Comparison of ENCODE assay signal across 8 cellular contexts in the genomic region with DNA sequence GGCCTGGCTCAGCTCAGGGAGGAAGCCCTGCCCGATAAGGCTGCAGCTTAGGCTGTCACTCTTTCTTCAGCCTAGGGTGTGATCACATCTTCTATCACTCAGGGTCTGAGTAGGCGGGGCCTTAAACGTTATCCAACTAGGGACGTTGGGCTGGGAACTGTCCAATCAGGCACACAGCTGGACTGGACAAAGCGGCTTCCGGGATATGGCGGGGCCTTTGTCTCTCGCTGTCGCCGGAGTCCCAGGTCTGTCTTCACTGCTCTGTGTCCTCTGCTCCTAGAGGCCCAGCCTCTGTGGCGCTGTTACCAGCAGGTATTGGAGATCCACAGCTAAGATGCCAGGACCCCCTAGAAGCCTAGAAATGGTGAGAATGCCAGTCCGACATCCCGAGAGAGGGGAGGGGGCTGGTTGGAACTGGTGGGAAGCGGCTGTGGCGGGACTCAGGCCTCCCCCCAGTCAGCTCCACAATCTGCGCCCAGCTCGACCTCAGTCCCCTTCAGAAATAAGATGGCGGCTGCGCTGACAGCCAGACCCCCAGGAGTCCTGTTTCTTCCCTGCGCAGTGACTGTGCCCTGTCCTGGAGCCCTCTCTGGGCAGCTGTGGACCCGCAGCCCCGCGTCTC. TPM values are rescaled to one million over a fixed set of nuclear protein-coding genes. Genes with fewer than 3 reads are reported as not detected.
DNase-seq lines count a peak whose midpoint lies in the region; ATAC-seq and TF ChIP-seq lines count a peak whose summit lies in the region.

A gene (plus strand): TSS at position 214 of the 622 bp plus-strand sequence. CDS start 121 bp downstream, at position 335.

- intact Hi-C loops in activated T-helper 2 cell treated with anti-CD3 and anti-CD28 coated beads, Interferon-gamma antibody, Interleukin-2, Interleukin-4, amounts not matched to agents 10 μg/mL and 5 μg/mL and 100 μg/mL, durations not matched to agents 14 hours and 24 hours and 36 hours (cut with micrococcal nuclease), result loop anchor here (1.0 to 5.0 kb wide), 2 partner anchors 35 to 54 kb away; no protein-coding TSS in a partner anchor

- peak; percentile 94 for ATAC-seq in GM19324 (IDR thresholded peaks at IDR 0.05; ENCODE audit: low FRiP score, unreplicated experiment)
- ATAC-seq in HG03520 (IDR thresholded peaks at IDR 0.05; ENCODE audit: unreplicated experiment), result peak; percentile 97
- peak; percentile 96 to 97 for ATAC-seq in naive thymus-derived CD8-positive, alpha-beta T cell
- ATAC-seq in stimulated activated naive B cell treated with anti-CD40 and anti-IgM and Interleukin-4, amounts not matched to agents 10 μg/mL and 1 μg/mL and 100 μg/mL, for 72 hours (replicated peaks), result peak; percentile 100

- peak within 1 kb of the TSS; percentile 97 for H3K27ac Mint-ChIP-seq in activated T-helper 2 cell treated with anti-CD3 and anti-CD28 coated beads, Interferon-gamma antibody, Interleukin-2, Interleukin-4, amounts not matched to agents 10 μg/mL and 5 μg/mL and 100 μg/mL, durations not matched to agents 14 hours and 24 hours and 36 hours
- peak within 1 kb of the TSS; percentile 94 to 99 (median 98) for H3K27ac Mint-ChIP-seq in naive thymus-derived CD8-positive, alpha-beta T cell
- H3K27ac Mint-ChIP-seq in stimulated activated naive B cell treated with anti-CD40 and anti-IgM and Interleukin-4, amounts not matched to agents 10 μg/mL and 1 μg/mL and 100 μg/mL, for 72 hours, result peak within 1 kb of the TSS; percentile 99

- POLR2A ChIA-PET in naive thymus-derived CD8-positive, alpha-beta T cell (lab: Charles Lee), result interaction anchor here (0.6 to 2.9 kb wide), 11 partner anchors 51 to 1453 kb away, joined by 3 to 17 read pairs (median 4); a partner anchor contains a TSS

- DNase-seq in Ammon's horn (ENCODE audit: low spot score) (peak; percentile 97), fibroblast of peridontal ligament (ENCODE audit: extremely low read depth) (peak; percentile 95)
- peak; percentile 82 for DNase-seq in activated T-helper 2 cell treated with anti-CD3 and anti-CD28 coated beads, Interferon-gamma antibody, Interleukin-2, Interleukin-4, amounts not matched to agents 10 μg/mL and 5 μg/mL and 100 μg/mL, durations not matched to agents 14 hours and 24 hours and 36 hours (ENCODE audit: low spot score)
- peak; percentile 49 to 89 (median 76) for DNase-seq in naive thymus-derived CD8-positive, alpha-beta T cell
- peak; percentile 89 for DNase-seq in stimulated activated naive B cell treated with anti-CD40 and anti-IgM and Interleukin-4, amounts not matched to agents 10 μg/mL and 1 μg/mL and 100 μg/mL, for 72 hours

- H3K36me3 Mint-ChIP-seq in activated T-helper 2 cell treated with anti-CD3 and anti-CD28 coated beads, Interferon-gamma antibody, Interleukin-2, Interleukin-4, amounts not matched to agents 10 μg/mL and 5 μg/mL and 100 μg/mL, durations not matched to agents 14 hours and 24 hours and 36 hours (ENCODE audit: low read depth), result peaks cover 34% of the 10 kb centered on the region
- peaks cover 5 to 26% (median 18%) of the 10 kb centered on the region in 3 donors for H3K36me3 Mint-ChIP-seq in naive thymus-derived CD8-positive, alpha-beta T cell
- H3K36me3 Mint-ChIP-seq in stimulated activated naive B cell treated with anti-CD40 and anti-IgM and Interleukin-4, amounts not matched to agents 10 μg/mL and 1 μg/mL and 100 μg/mL, for 72 hours, result peaks cover 14 to 24% of the 10 kb centered on the region in 2 donors

- H3K27me3 Mint-ChIP-seq in activated T-helper 2 cell treated with anti-CD3 and anti-CD28 coated beads, Interferon-gamma antibody, Interleukin-2, Interleukin-4, amounts not matched to agents 10 μg/mL and 5 μg/mL and 100 μg/mL, durations not matched to agents 14 hours and 24 hours and 36 hours (ENCODE audit: low read depth), result no peaks in the 10 kb centered on the region
- no peaks in the 10 kb centered on the region for H3K27me3 Mint-ChIP-seq in naive thymus-derived CD8-positive, alpha-beta T cell
- H3K27me3 Mint-ChIP-seq in stimulated activated naive B cell treated with anti-CD40 and anti-IgM and Interleukin-4, amounts not matched to agents 10 μg/mL and 1 μg/mL and 100 μg/mL, for 72 hours, result no peaks in the 10 kb centered on the region

- H3K4me1 Mint-ChIP-seq in activated T-helper 2 cell treated with anti-CD3 and anti-CD28 coated beads, Interferon-gamma antibody, Interleukin-2, Interleukin-4, amounts not matched to agents 10 μg/mL and 5 μg/mL and 100 μg/mL, durations not matched to agents 14 hours and 24 hours and 36 hours (ENCODE audit: low read depth), result peaks cover 3% of the 10 kb centered on the region
- peaks cover 5 to 20% (median 11%) of the 10 kb centered on the region in 4 donors for H3K4me1 Mint-ChIP-seq in naive thymus-derived CD8-positive, alpha-beta T cell
- H3K4me1 Mint-ChIP-seq in stimulated activated naive B cell treated with anti-CD40 and anti-IgM and Interleukin-4, amounts not matched to agents 10 μg/mL and 1 μg/mL and 100 μg/mL, for 72 hours, result peaks cover 2 to 5% of the 10 kb centered on the region in 2 donors

- H3K9me3 Mint-ChIP-seq in activated T-helper 2 cell treated with anti-CD3 and anti-CD28 coated beads, Interferon-gamma antibody, Interleukin-2, Interleukin-4, amounts not matched to agents 10 μg/mL and 5 μg/mL and 100 μg/mL, durations not matched to agents 14 hours and 24 hours and 36 hours, result peaks cover 22% of the 10 kb centered on the region
- peaks cover 0 to 16% (median 0%) of the 10 kb centered on the region in 9 donors for H3K9me3 Mint-ChIP-seq in naive thymus-derived CD8-positive, alpha-beta T cell
- no peaks in the 10 kb centered on the region for H3K9me3 Mint-ChIP-seq in stimulated activated naive B cell treated with anti-CD40 and anti-IgM and Interleukin-4, amounts not matched to agents 10 μg/mL and 1 μg/mL and 100 μg/mL, for 72 hours

- H3K4me3 Mint-ChIP-seq in activated T-helper 2 cell treated with anti-CD3 and anti-CD28 coated beads, Interferon-gamma antibody, Interleukin-2, Interleukin-4, amounts not matched to agents 10 μg/mL and 5 μg/mL and 100 μg/mL, durations not matched to agents 14 hours and 24 hours and 36 hours (ENCODE audit: low read depth), result peak within 1 kb of the TSS; percentile 96
- peak within 1 kb of the TSS; percentile 92 to 97 (median 96) for H3K4me3 Mint-ChIP-seq in naive thymus-derived CD8-positive, alpha-beta T cell
- H3K4me3 Mint-ChIP-seq in stimulated activated naive B cell treated with anti-CD40 and anti-IgM and Interleukin-4, amounts not matched to agents 10 μg/mL and 1 μg/mL and 100 μg/mL, for 72 hours, result peak within 1 kb of the TSS; percentile 95 to 97

TF ChIP-seq in PFSK-1, 5 proteins besides CTCF, POLR2A, EP300 and RAD21:
- TF ChIP-seq FOXP2 (optimal IDR thresholded peaks at IDR 0.05; ENCODE audit: borderline replicate concordance, extremely low read depth, extremely low read length, insufficient read depth) (no peak), TAF1 (IDR thresholded peaks at IDR 0.05; ENCODE audit: borderline replicate concordance, insufficient read depth, low read length) (peak; percentile 91; the same call in 1 of the 2 replicates), SIN3A (IDR thresholded peaks at IDR 0.05; ENCODE audit: borderline replicate concordance, insufficient read depth, low read length) (no peak), POLR2AphosphoS5 (IDR thresholded peaks at IDR 0.05; ENCODE audit: low read depth, low read length) (peak; percentile 95)
- TF ChIP-seq, protein P1, sequence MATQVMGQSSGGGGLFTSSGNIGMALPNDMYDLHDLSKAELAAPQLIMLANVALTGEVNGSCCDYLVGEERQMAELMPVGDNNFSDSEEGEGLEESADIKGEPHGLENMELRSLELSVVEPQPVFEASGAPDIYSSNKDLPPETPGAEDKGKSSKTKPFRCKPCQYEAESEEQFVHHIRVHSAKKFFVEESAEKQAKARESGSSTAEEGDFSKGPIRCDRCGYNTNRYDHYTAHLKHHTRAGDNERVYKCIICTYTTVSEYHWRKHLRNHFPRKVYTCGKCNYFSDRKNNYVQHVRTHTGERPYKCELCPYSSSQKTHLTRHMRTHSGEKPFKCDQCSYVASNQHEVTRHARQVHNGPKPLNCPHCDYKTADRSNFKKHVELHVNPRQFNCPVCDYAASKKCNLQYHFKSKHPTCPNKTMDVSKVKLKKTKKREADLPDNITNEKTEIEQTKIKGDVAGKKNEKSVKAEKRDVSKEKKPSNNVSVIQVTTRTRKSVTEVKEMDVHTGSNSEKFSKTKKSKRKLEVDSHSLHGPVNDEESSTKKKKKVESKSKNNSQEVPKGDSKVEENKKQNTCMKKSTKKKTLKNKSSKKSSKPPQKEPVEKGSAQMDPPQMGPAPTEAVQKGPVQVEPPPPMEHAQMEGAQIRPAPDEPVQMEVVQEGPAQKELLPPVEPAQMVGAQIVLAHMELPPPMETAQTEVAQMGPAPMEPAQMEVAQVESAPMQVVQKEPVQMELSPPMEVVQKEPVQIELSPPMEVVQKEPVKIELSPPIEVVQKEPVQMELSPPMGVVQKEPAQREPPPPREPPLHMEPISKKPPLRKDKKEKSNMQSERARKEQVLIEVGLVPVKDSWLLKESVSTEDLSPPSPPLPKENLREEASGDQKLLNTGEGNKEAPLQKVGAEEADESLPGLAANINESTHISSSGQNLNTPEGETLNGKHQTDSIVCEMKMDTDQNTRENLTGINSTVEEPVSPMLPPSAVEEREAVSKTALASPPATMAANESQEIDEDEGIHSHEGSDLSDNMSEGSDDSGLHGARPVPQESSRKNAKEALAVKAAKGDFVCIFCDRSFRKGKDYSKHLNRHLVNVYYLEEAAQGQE (IDR thresholded peaks at IDR 0.05; ENCODE audit: insufficient read depth in 1 of 2, low read depth in 2 of 2, low read length in 2 of 2), result peak; percentile 21 to 31; a peak in 1 of 4 replicates

RNA-seq across cellular contexts. Expression of the gene that starts here (rescaled TPM):
- 0.93 TPM for polyA plus RNA-seq in PFSK-1 (2012; ENCODE audit: insufficient read length, low read depth)
- 8.7 and 11.5 TPM in 2 replicates for total RNA-seq in activated T-helper 2 cell treated with anti-CD3 and anti-CD28 coated beads, Interferon-gamma antibody, Interleukin-2, Interleukin-4, amounts not matched to agents 10 μg/mL and 5 μg/mL and 100 μg/mL, durations not matched to agents 14 hours and 24 hours and 36 hours
- total RNA-seq in naive thymus-derived CD8-positive, alpha-beta T cell, result 10 to 100 TPM; 20.1 to 21.3 TPM
- polyA plus RNA-seq in naive thymus-derived CD8-positive, alpha-beta T cell, result 1 to 10 TPM; 5.0 to 8.0 (median 5.4) TPM

Comparison
In these comparisons a context has a peak if more than half of its experiments do, and no peak if none do; other contexts are left out.
1. Peak in every context shown above with its lines: DNase-seq and ATAC-seq.